In the genomic region with DNA sequence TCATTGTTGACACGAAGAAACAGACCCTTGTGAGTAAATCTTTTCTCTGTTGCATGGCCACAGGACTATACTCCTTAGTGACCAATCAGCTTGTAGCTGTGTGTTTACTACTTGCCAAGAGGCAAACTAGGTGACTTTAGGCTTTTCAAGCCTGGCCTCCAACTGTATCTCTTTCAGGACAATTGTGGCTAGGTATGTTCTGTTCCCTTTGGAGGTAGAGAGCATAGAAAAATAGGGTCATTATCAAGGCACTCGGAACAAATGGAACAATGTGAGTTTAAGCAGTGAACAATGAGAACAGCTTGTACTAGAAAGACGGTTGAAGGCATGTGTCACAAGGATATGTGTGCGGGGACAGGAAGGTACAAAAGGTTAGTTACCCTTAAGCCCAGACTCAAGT, we compare ENCODE assay signal across 29 cellular contexts. TPM values are rescaled to one million over a fixed set of nuclear protein-coding genes. Genes with fewer than 3 reads are reported as not detected.
"Had no signal": no experiment of that assay in that cellular context is flagged by ENCODE, and none has a peak within 500 bp of the region (broad histone marks: within the 10 kb centered on the region; RNA-seq: fewer than 3 reads in every experiment).

No MANE protein-coding gene starts in this region.

- DNase-seq: activated CD4-positive, alpha-beta T cell treated with anti-CD3 and anti-CD28 coated beads, Interleukin-2, amount 10 ng/mL, durations not matched to agents 24 days and 14 days; activated CD4-positive, alpha-beta T cell treated with anti-CD3 and anti-CD28 coated beads, Interleukin-2, amount 50 U/mL, for 4 hours; activated CD8-positive, alpha-beta T cell treated with anti-CD3 and anti-CD28 coated beads for 36 hours; activated gamma-delta T cell; activated naive CD4-positive, alpha-beta T cell treated with Interleukin-2 at 50 U/mL for 16 hours; activated naive CD8-positive, alpha-beta T cell treated with anti-CD3 and anti-CD28 coated beads, Interleukin-2, amount 10 ng/mL, durations not matched to agents 7 days and 5 days; activated T-cell treated with anti-CD3 and anti-CD28 coated beads, Interleukin-2, amount 50 U/mL, for 1 hour; activated T-cell treated with anti-CD3 and anti-CD28 coated beads, Interleukin-2, amount 50 U/mL, for 72 hours; amygdala; MM.1S; MV-4-11; NCI-H1092; NCI-H1436 treated with DMSO at 0.1 percent for 48 hours; NCI-H1694 treated with DMSO at 0.1 percent for 48 hours; NCI-H2029; NCI-H345; NCI-H524 treated with DMSO at 0.1 percent for 48 hours; PC-3; Peyer's patch; RPMI8226; SW 1271 had no signal

- FAIRE-seq: TTC549 had no signal

- H3K9me3 ChIP-seq: ascending aorta, Peyer's patch had no signal

- H3K4me2 ChIP-seq: KMS-11 had no signal

- ATAC-seq: activated CD8-positive, alpha-beta T cell treated with anti-CD3 and anti-CD28 coated beads for 36 hours; activated T-cell treated with anti-CD3 and anti-CD28 coated beads, Interleukin-2, amount 50 U/mL, for 72 hours; PC-3 had no signal

- H3K4me1 ChIP-seq: ascending aorta had no signal

- H3K27me3 ChIP-seq: ascending aorta, cardiac muscle cell, Peyer's patch had no signal

- H3K27ac ChIP-seq: ascending aorta, cardiac muscle cell, KMS-11, Peyer's patch had no signal

- H3K4me3 ChIP-seq: ascending aorta, cardiac muscle cell, Peyer's patch had no signal

RNA-seq across cellular contexts. Expression of gene SLC46A2, which starts 48.1 kb away (rescaled TPM):
- total RNA-seq: activated CD4-positive, alpha-beta T cell treated with anti-CD3 and anti-CD28 coated beads, Interleukin-2, amount 10 ng/mL, durations not matched to agents 24 days and 14 days; activated CD8-positive, alpha-beta memory T cell treated with anti-CD3 and anti-CD28 coated beads for 36 hours; activated CD8-positive, alpha-beta T cell treated with anti-CD3 and anti-CD28 coated beads for 36 hours; activated naive CD8-positive, alpha-beta T cell treated with anti-CD3 and anti-CD28 coated beads, Interleukin-2, amount 10 ng/mL, durations not matched to agents 7 days and 5 days; activated T-cell treated with anti-CD3 and anti-CD28 coated beads, Interleukin-2, amount 50 U/mL, for 72 hours; activated T-helper 2 cell treated with anti-CD3 and anti-CD28 coated beads, Interferon-gamma antibody, Interleukin-2, Interleukin-4, amounts not matched to agents 10 μg/mL and 5 μg/mL and 100 μg/mL, durations not matched to agents 14 hours and 24 hours and 36 hours; ascending aorta; cardiac muscle cell; LHCN-M2; NCI-H460; PC-3; Peyer's patch had no signal
- polyA plus RNA-seq: cardiac muscle cell had no signal
